In genomic region chr11:7592706-7593105, GRCh38 we compare ENCODE assay signal across 12 cellular contexts.
A peak's percentile ranks its signal among the peaks of the same experiment; 100 is the strongest.
DNase-seq lines count a peak whose midpoint lies in the region; ATAC-seq and TF ChIP-seq lines count a peak whose summit lies in the region.
"Had no signal": no experiment of that assay in that cellular context is flagged by ENCODE, and none has a peak within 500 bp of the region (broad histone marks: within the 10 kb centered on the region; RNA-seq: fewer than 3 reads in every experiment).

No MANE protein-coding gene starts in this region.

- TF ChIP-seq POLR2A in suprapubic skin (IDR thresholded peaks at IDR 0.05), result no peak

- DNase-seq in amniotic epithelial cell (ENCODE audit: low read depth) (peak; percentile 93), left ventricle myocardium superior (peak; percentile 55), suprapubic skin (ENCODE audit: low spot score in 2 of 2) (peak in 1 of 2 donors; percentile 88)
- DNase-seq: activated CD4-positive, alpha-beta T cell treated with anti-CD3 and anti-CD28 coated beads for 4 hours; GF-D8; NCI-H1417 had no signal

- 70% methylated on average over 2 of the region's 3 CpGs for WGBS in suprapubic skin

- H2AFZ ChIP-seq in KMS-11 (ENCODE audit: low read depth), result no peak overlapping the region

- H3K36me3 ChIP-seq in KMS-11 (ENCODE audit: insufficient read depth) (no peaks in the 10 kb centered on the region), suprapubic skin (peaks cover 4% of the 10 kb centered on the region)

- no peak overlapping the region for H3K4me3 ChIP-seq in KMS-11 (IDR thresholded peaks at IDR 0.05; ENCODE audit: insufficient read depth, low read depth, low read length)
- no peak overlapping the region for H3K4me3 ChIP-seq in suprapubic skin
- H3K4me3 ChIP-seq: gastroesophageal sphincter, thoracic aorta had no signal

- TF ChIP-seq CTCF in KMS-11 (conservative IDR thresholded peaks at IDR 0.05; ENCODE audit: low read depth, low read length) (no peak), suprapubic skin (IDR thresholded peaks at IDR 0.05) (no peak)

- no peaks in the 10 kb centered on the region for H3K79me2 ChIP-seq in KMS-11 (ENCODE audit: insufficient read depth, low read depth)

- peak overlapping the region; percentile 5; the same call in 1 of the 2 replicates for H3K4me2 ChIP-seq in KMS-11

- H4K20me1 ChIP-seq in KMS-11 (ENCODE audit: insufficient read depth), result no peaks in the 10 kb centered on the region

- no peaks in the 10 kb centered on the region for H3K9me3 ChIP-seq in suprapubic skin
- H3K9me3 ChIP-seq: gastroesophageal sphincter, thoracic aorta had no signal

- ATAC-seq in left ventricle myocardium superior (peak; percentile 88), HG03139 (IDR thresholded peaks at IDR 0.05; ENCODE audit: unreplicated experiment) (no peak), HG02840 (IDR thresholded peaks at IDR 0.05; ENCODE audit: low FRiP score, unreplicated experiment) (no peak), HG03378 (IDR thresholded peaks at IDR 0.05; ENCODE audit: unreplicated experiment) (no peak)
- ATAC-seq: gastroesophageal sphincter had no signal

- H3K27me3 ChIP-seq in KMS-11 (ENCODE audit: insufficient read depth, low read depth), result no peaks in the 10 kb centered on the region
- no peaks in the 10 kb centered on the region for H3K27me3 ChIP-seq in suprapubic skin
- H3K27me3 ChIP-seq: gastroesophageal sphincter had no signal

- peaks cover 12% of the 10 kb centered on the region for H3K4me1 ChIP-seq in KMS-11 (ENCODE audit: low read depth, poor library complexity, severe bottlenecking)
- H3K4me1 ChIP-seq in suprapubic skin, result peaks cover 62% of the 10 kb centered on the region

- H3K9ac ChIP-seq in KMS-11, result no peak overlapping the region

- intact Hi-C loops in left ventricle myocardium superior (cut with micrococcal nuclease), result no loop called here

- H3K27ac ChIP-seq in KMS-11 (no peak overlapping the region), suprapubic skin (peak overlapping the region; percentile 62)
- H3K27ac ChIP-seq: gastroesophageal sphincter, thoracic aorta had no signal

- TF ChIP-seq EP300 in suprapubic skin (IDR thresholded peaks at IDR 0.05), result no peak
